16 cellular contexts compared by ENCODE assay signal in genomic region chr3:133106169-133106568, GRCh38.
A peak's percentile ranks its signal among the peaks of the same experiment; 100 is the strongest.
DNase-seq lines count a peak whose midpoint lies in the region; ATAC-seq and TF ChIP-seq lines count a peak whose summit lies in the region.
"Had no signal": no experiment of that assay in that cellular context is flagged by ENCODE, and none has a peak within 500 bp of the region (broad histone marks: within the 10 kb centered on the region; RNA-seq: fewer than 3 reads in every experiment).

No MANE protein-coding gene starts in this region.

- TF ChIP-seq CTCF in heart left ventricle (IDR thresholded peaks at IDR 0.05) (no peak), SK-N-SH (IDR thresholded peaks at IDR 0.05) (no peak), brain (conservative IDR thresholded peaks at IDR 0.05) (no peak), lower lobe of right lung (IDR thresholded peaks at IDR 0.05) (no peak)

- H3K27me3 Mint-ChIP-seq in brain, result peaks cover 4% of the 10 kb centered on the region

- intact Hi-C loops in Right ventricle myocardium inferior (cut with DNase I) (no loop called here), heart left ventricle (cut with DNase I) (no loop called here), lower lobe of right lung (cut with DNase I) (no loop called here)

- H3K79me2 ChIP-seq in SK-N-SH (ENCODE audit: insufficient read depth), result no peaks in the 10 kb centered on the region

- H3K14ac ChIP-seq in neuronal stem cell (ENCODE audit: low read length), result no peak overlapping the region

- H2BK5ac ChIP-seq in neuronal stem cell (ENCODE audit: low read length), result no peak overlapping the region

- H3K4me1 ChIP-seq in heart left ventricle, result no peaks in the 10 kb centered on the region
- H3K4me1 ChIP-seq in SK-N-SH (ENCODE audit: control insufficient read depth in 1 of 2, insufficient read depth in 2 of 2, low read depth in 1 of 2, low read length in 1 of 2), result peaks cover 0 to 18% of the 10 kb centered on the region in 2 experiments; a peak in 2 of 4 replicates
- peaks cover 12% of the 10 kb centered on the region for H3K4me1 ChIP-seq in lower lobe of right lung
- peaks cover 0 to 2% of the 10 kb centered on the region in 2 donors for H3K4me1 ChIP-seq in neuronal stem cell (ENCODE audit: control insufficient read depth in 2 of 2, insufficient read depth in 1 of 2, low read depth in 1 of 2, low read length in 2 of 2)

- no peak for TF ChIP-seq POLR2A in heart left ventricle (IDR thresholded peaks at IDR 0.05)

- no peak for TF ChIP-seq EP300 in SK-N-SH (IDR thresholded peaks at IDR 0.05; ENCODE audit: borderline replicate concordance in 1 of 2, low read depth in 1 of 2, low read length in 1 of 2)

- H3K27me3 ChIP-seq in heart left ventricle (no peaks in the 10 kb centered on the region), SK-N-SH (ENCODE audit: insufficient read depth) (no peaks in the 10 kb centered on the region), lower lobe of right lung (ENCODE audit: low read depth) (no peaks in the 10 kb centered on the region), neuronal stem cell (ENCODE audit: control insufficient read depth in 3 of 3, insufficient read depth in 3 of 3, low read depth in 1 of 3, low read length in 3 of 3) (no peaks in the 10 kb centered on the region)
- H3K27me3 ChIP-seq: BLaER1 had no signal

- no peak overlapping the region for H3K4ac ChIP-seq in neuronal stem cell (ENCODE audit: low read length)

- POLR2A ChIA-PET in SK-N-SH (lab: Yijun Ruan, JAX), result no interaction called here

- no peak for DNase-seq in Right ventricle myocardium inferior (ENCODE audit: missing footprints)
- DNase-seq in heart left ventricle, result no peak
- DNase-seq in SK-N-SH, result no peak
- DNase-seq in lower lobe of right lung, result no peak
- DNase-seq in neuronal stem cell (ENCODE audit: low spot score), result no peak
- DNase-seq: 8988T; CD4-positive, alpha-beta memory T cell; DMS153; DMS79; GDM1; GOT3; H9 had no signal

- no peak overlapping the region for H3K23ac ChIP-seq in neuronal stem cell (ENCODE audit: low read depth, low read length, poor library complexity)

- no peak overlapping the region for H2BK120ac ChIP-seq in neuronal stem cell (ENCODE audit: low read depth, low read length)

- H2BK12ac ChIP-seq in neuronal stem cell (ENCODE audit: low read length), result no peak overlapping the region

- H3F3A ChIP-seq in SK-N-SH (replicated peaks; ENCODE audit: insufficient read depth), result no peaks in the 10 kb centered on the region

- peaks cover 0 to 4% (median 0%) of the 10 kb centered on the region in 5 experiments for H3K9me3 Mint-ChIP-seq in brain
- H3K9me3 Mint-ChIP-seq: CD4-positive, alpha-beta memory T cell; H9 had no signal

- H3K36me3 Mint-ChIP-seq in brain, result no peaks in the 10 kb centered on the region
- H3K36me3 Mint-ChIP-seq: CD14-positive monocyte; CD4-positive, alpha-beta memory T cell had no signal

- H2AK5ac ChIP-seq in neuronal stem cell (ENCODE audit: low read depth, low read length), result no peak overlapping the region

- H3K18ac ChIP-seq in neuronal stem cell (ENCODE audit: low read length), result no peak overlapping the region

- no peaks in the 10 kb centered on the region for H4K20me1 ChIP-seq in SK-N-SH (ENCODE audit: insufficient read depth)
- H4K20me1 ChIP-seq: BLaER1 had no signal

- H2AFZ ChIP-seq in SK-N-SH (ENCODE audit: low read depth) (no peak overlapping the region), neuronal stem cell (ENCODE audit: low read length) (no peak overlapping the region)

- H3K36me3 ChIP-seq in heart left ventricle, result no peaks in the 10 kb centered on the region
- no peaks in the 10 kb centered on the region for H3K36me3 ChIP-seq in SK-N-SH (replicated peaks in 1 of 2; ENCODE audit: control insufficient read depth in 1 of 2, insufficient read depth in 2 of 2, low read length in 1 of 2)
- H3K36me3 ChIP-seq in lower lobe of right lung, result no peaks in the 10 kb centered on the region
- H3K36me3 ChIP-seq in neuronal stem cell (replicated peaks in 1 of 2; ENCODE audit: control insufficient read depth in 2 of 2, insufficient read depth in 2 of 2, low read length in 2 of 2), result no peaks in the 10 kb centered on the region
- H3K36me3 ChIP-seq: BLaER1 had no signal

- H3K4me2 ChIP-seq in SK-N-SH, result no peak overlapping the region
- no peak overlapping the region for H3K4me2 ChIP-seq in neuronal stem cell (ENCODE audit: insufficient read depth, low read length, poor library complexity, severe bottlenecking)
- H3K4me2 ChIP-seq: BLaER1 had no signal

- H3K9ac ChIP-seq in SK-N-SH (no peak overlapping the region), neuronal stem cell (ENCODE audit: low read depth, low read length, poor library complexity) (no peak overlapping the region)
- H3K9ac ChIP-seq: BLaER1 had no signal

- H3K4me1 Mint-ChIP-seq in brain, result peaks cover 37% of the 10 kb centered on the region
- H3K4me1 Mint-ChIP-seq: CD14-positive monocyte; CD4-positive, alpha-beta memory T cell had no signal

- CTCF ChIA-PET in SK-N-SH (lab: Yijun Ruan, JAX), result no interaction called here

- no peaks in the 10 kb centered on the region for H3K9me2 ChIP-seq in SK-N-SH

- ATAC-seq in Right ventricle myocardium inferior (peak; percentile 72), heart left ventricle (no peak), lower lobe of right lung (peak; percentile 11 to 35), HG03457 (IDR thresholded peaks at IDR 0.05; ENCODE audit: unreplicated experiment) (no peak)

- no peak overlapping the region for H2BK15ac ChIP-seq in neuronal stem cell (ENCODE audit: low read length)

- H3K4me3 Mint-ChIP-seq in brain, result no peak overlapping the region
- H3K4me3 Mint-ChIP-seq: CD14-positive monocyte; CD4-positive, alpha-beta memory T cell; H9 had no signal

- peaks cover 0 to 4% (median 0%) of the 10 kb centered on the region in 12 donors for H3K9me3 ChIP-seq in heart left ventricle
- no peaks in the 10 kb centered on the region for H3K9me3 ChIP-seq in SK-N-SH
- H3K9me3 ChIP-seq in lower lobe of right lung, result no peaks in the 10 kb centered on the region
- no peaks in the 10 kb centered on the region for H3K9me3 ChIP-seq in neuronal stem cell (replicated peaks in 1 of 2; ENCODE audit: control insufficient read depth in 2 of 2, insufficient read depth in 1 of 2, low read depth in 1 of 2, low read length in 2 of 2)
- H3K9me3 ChIP-seq: BLaER1 had no signal

- H3K27ac ChIP-seq in heart left ventricle (no peak overlapping the region), SK-N-SH (ENCODE audit: low read depth in 2 of 2, low read length in 1 of 2) (0 out of 4 replicates have a peak overlapping the region, but pooled peaks of 1 of the 2 experiments have one; percentile 26), lower lobe of right lung (no peak overlapping the region), neuronal stem cell (replicated peaks; ENCODE audit: low read length) (no peak overlapping the region)
- H3K27ac ChIP-seq: BLaER1 had no signal

- WGBS in heart left ventricle, 4 donors, result 54 to 85% (median 81%) methylated on average over 1 of the region's 1 CpG
- WGBS in SK-N-SH (ENCODE audit: low lambda C conversion rate), result 100% methylated on average over 1 of the region's 1 CpG
- WGBS in neuronal stem cell (ENCODE audit: extremely low coverage in 2 of 2, insufficient read length in 2 of 2, insufficient replicate concordance in 1 of 2), 2 donors, result no CpG with 5 or more reads among the region's 1 CpG

- no peak overlapping the region for H4K8ac ChIP-seq in neuronal stem cell (ENCODE audit: low read depth, low read length)

- no peak overlapping the region for H4K91ac ChIP-seq in neuronal stem cell (ENCODE audit: low read depth, low read length, poor library complexity)

- no peak for TF ChIP-seq RAD21 in SK-N-SH (IDR thresholded peaks at IDR 0.05; ENCODE audit: low read length)

- H3K4me3 ChIP-seq in heart left ventricle, result no peak overlapping the region
- H3K4me3 ChIP-seq in SK-N-SH (ENCODE audit: low read depth in 2 of 2, low read length in 1 of 2), result no peak overlapping the region
- H3K4me3 ChIP-seq in lower lobe of right lung, result no peak overlapping the region
- no peak overlapping the region for H3K4me3 ChIP-seq in neuronal stem cell (ENCODE audit: low read length in 2 of 2)
- H3K4me3 ChIP-seq: BLaER1 had no signal

- H3K79me1 ChIP-seq in neuronal stem cell (ENCODE audit: low read depth, low read length), result no peaks in the 10 kb centered on the region

- H3K27ac Mint-ChIP-seq in brain, result peak overlapping the region in 3 of 5 experiments; percentile 13 to 94 (median 45)
- H3K27ac Mint-ChIP-seq: CD14-positive monocyte, H9 had no signal

TF ChIP-seq in SK-N-SH, 30 proteins besides CTCF, POLR2A, EP300 and RAD21:
- TF ChIP-seq TCF12 (IDR thresholded peaks at IDR 0.05) (peak; percentile 39; the same call in 1 of the 2 replicates), GATA2 (CRISPR knock-in tag; IDR thresholded peaks at IDR 0.05) (no peak)

Comparison
In these comparisons a context has a peak if more than half of its experiments do, and no peak if none do; other contexts are left out.
1. ATAC-seq: peak in Right ventricle myocardium inferior (single experiment) and lower lobe of right lung (2 of 2); none in heart left ventricle (0 of 4) and HG03457 (single experiment).